ENCODE assay signal across 7 cellular contexts in genomic region chr6:89828988-89829590, GRCh38. TPM values are rescaled to one million over a fixed set of nuclear protein-coding genes. Genes with fewer than 3 reads are reported as not detected.
DNase-seq lines count a peak whose midpoint lies in the region; ATAC-seq and TF ChIP-seq lines count a peak whose summit lies in the region.

No MANE protein-coding gene starts in this region.

- POLR2A ChIA-PET in activated B cell treated with CpG ODN at 0.5 μM for 24 hours (lab: Charles Lee), result interaction anchor here (0.5 to 4.0 kb wide), 17 partner anchors 8 to 957 kb away, joined by 3 to 87 read pairs (median 4); partner anchors contain the start of genes LYRM2, MDN1, PNRC1 and RNGTT

- no peaks in the 10 kb centered on the region for H4K20me1 ChIP-seq in GM23248 (ENCODE audit: insufficient read depth)
- H4K20me1 ChIP-seq in KMS-11 (ENCODE audit: insufficient read depth), result no peaks in the 10 kb centered on the region
- H4K20me1 ChIP-seq in fibroblast of lung (ENCODE audit: control insufficient read depth, extremely low read depth, insufficient read depth, low read length), result no peaks in the 10 kb centered on the region

- TF ChIP-seq CTCF in KMS-11 (conservative IDR thresholded peaks at IDR 0.05; ENCODE audit: low read depth, low read length) (no peak), activated B cell treated with CpG ODN at 0.5 μM for 24 hours (IDR thresholded peaks at IDR 0.05) (no peak), fibroblast of lung (conservative IDR thresholded peaks at IDR 0.05 in 1 of 2, IDR thresholded peaks at IDR 0.05 in 1 of 2; ENCODE audit: low read depth in 1 of 2, low read length in 2 of 2) (no peak), osteocyte (IDR thresholded peaks at IDR 0.05) (no peak)

- H3K36me3 Mint-ChIP-seq in activated B cell treated with CpG ODN at 0.5 μM for 24 hours (ENCODE audit: low read depth) (peaks cover 26% of the 10 kb centered on the region), osteocyte (ENCODE audit: unreplicated experiment) (peaks cover 11% of the 10 kb centered on the region)

- peaks cover 5% of the 10 kb centered on the region; the same call in 1 of the 2 replicates for H3F3A ChIP-seq in GM23248 (ENCODE audit: insufficient read depth)

- DNase-seq in GM23248 (peak; percentile 54), activated B cell treated with CpG ODN at 0.5 μM for 24 hours (no peak), fibroblast of lung (ENCODE audit: low read depth in 2 of 2) (no peak), osteocyte (ENCODE audit: extremely low spot score, unreplicated experiment) (no peak)
- DNase-seq in effector CD8-positive, alpha-beta T cell (lab: John Stamatoyannopoulos, UW), result no peak

- H3K27ac Mint-ChIP-seq in activated B cell treated with CpG ODN at 0.5 μM for 24 hours (peak overlapping the region; percentile 96), osteocyte (ENCODE audit: unreplicated experiment) (peak overlapping the region; percentile 94)

- intact Hi-C loops in activated B cell treated with CpG ODN at 0.5 μM for 24 hours (cut with micrococcal nuclease), result loop anchor here (1.0 to 10.0 kb wide), 10 partner anchors 10 to 867 kb away; partner anchors contain the start of genes LYRM2, MAP3K7, MDN1 and RNGTT

- H3K9me3 ChIP-seq in GM23248 (ENCODE audit: low read depth) (no peaks in the 10 kb centered on the region), fibroblast of lung (ENCODE audit: control insufficient read depth, insufficient read depth, low read depth, low read length) (no peaks in the 10 kb centered on the region)

- H3K27ac ChIP-seq in GM23248, result peak overlapping the region; percentile 36
- H3K27ac ChIP-seq in KMS-11, result peak overlapping the region; percentile 78
- H3K27ac ChIP-seq in fibroblast of lung (ENCODE audit: insufficient read depth, low read length), result peak overlapping the region; percentile 48

- peak overlapping the region; percentile 81 for H3K4me3 ChIP-seq in GM23248
- no peak overlapping the region for H3K4me3 ChIP-seq in KMS-11 (IDR thresholded peaks at IDR 0.05; ENCODE audit: insufficient read depth, low read depth, low read length)
- H3K4me3 ChIP-seq in fibroblast of lung (replicated peaks in 1 of 4; ENCODE audit: control extremely low read depth in 1 of 4, insufficient read depth in 1 of 4, low read depth in 3 of 4, low read length in 4 of 4), result peak overlapping the region; percentile 67 to 97 (median 80)

- CTCF ChIA-PET in activated B cell treated with CpG ODN at 0.5 μM for 24 hours (lab: Charles Lee), result interaction anchor here (0.7 to 1.7 kb wide), 4 partner anchors 9 to 650 kb away, joined by 4 to 16 read pairs (median 4); partner anchors contain the start of gene MDN1

- H2AFZ ChIP-seq in GM23248 (peak overlapping the region; percentile 97), KMS-11 (ENCODE audit: low read depth) (peak overlapping the region; percentile 82), fibroblast of lung (ENCODE audit: low read length) (peak overlapping the region; percentile 96)

- H3K4me1 Mint-ChIP-seq in activated B cell treated with CpG ODN at 0.5 μM for 24 hours, result peaks cover 32% of the 10 kb centered on the region
- peaks cover 13% of the 10 kb centered on the region for H3K4me1 Mint-ChIP-seq in osteocyte (ENCODE audit: unreplicated experiment)

- H3K4me3 Mint-ChIP-seq in activated B cell treated with CpG ODN at 0.5 μM for 24 hours (peak overlapping the region; percentile 99), osteocyte (ENCODE audit: unreplicated experiment) (peak overlapping the region; percentile 99)

- H3K4me2 ChIP-seq in GM23248 (ENCODE audit: unreplicated experiment) (peak overlapping the region; percentile 92), KMS-11 (peak overlapping the region; percentile 68), fibroblast of lung (ENCODE audit: extremely low read depth, insufficient read depth, low read length) (peak overlapping the region; percentile 69)

- H3K9me2 ChIP-seq in GM23248 (ENCODE audit: insufficient read depth), result no peaks in the 10 kb centered on the region

- no peaks in the 10 kb centered on the region for H3K9me3 Mint-ChIP-seq in activated B cell treated with CpG ODN at 0.5 μM for 24 hours
- H3K9me3 Mint-ChIP-seq in osteocyte (ENCODE audit: unreplicated experiment), result no peaks in the 10 kb centered on the region

- in situ Hi-C loops in GM23248 (cut with MboI), result no loop called here

- peaks cover 43% of the 10 kb centered on the region for H3K79me2 ChIP-seq in GM23248 (ENCODE audit: insufficient read depth)
- H3K79me2 ChIP-seq in KMS-11 (ENCODE audit: insufficient read depth, low read depth), result peaks cover 16% of the 10 kb centered on the region
- peaks cover 22% of the 10 kb centered on the region for H3K79me2 ChIP-seq in fibroblast of lung (ENCODE audit: control insufficient read depth, insufficient read depth, low read length)

- H3K27me3 Mint-ChIP-seq in activated B cell treated with CpG ODN at 0.5 μM for 24 hours (no peaks in the 10 kb centered on the region), osteocyte (ENCODE audit: unreplicated experiment) (no peaks in the 10 kb centered on the region)

- 0 out of 2 replicates have a peak, but pooled peaks cover 6% of the 10 kb centered on the region for H3K36me3 ChIP-seq in GM23248 (ENCODE audit: low read depth)
- H3K36me3 ChIP-seq in KMS-11 (ENCODE audit: insufficient read depth), result no peaks in the 10 kb centered on the region
- H3K36me3 ChIP-seq in fibroblast of lung (ENCODE audit: control insufficient read depth, insufficient read depth, low read length), result peaks cover 4% of the 10 kb centered on the region

- peaks cover 9% of the 10 kb centered on the region for H3K4me1 ChIP-seq in GM23248 (ENCODE audit: insufficient read depth)
- H3K4me1 ChIP-seq in KMS-11 (ENCODE audit: low read depth, poor library complexity, severe bottlenecking), result peaks cover 7% of the 10 kb centered on the region
- no peaks in the 10 kb centered on the region for H3K4me1 ChIP-seq in fibroblast of lung (ENCODE audit: control insufficient read depth, extremely low read depth, insufficient read depth, low read length)

- ATAC-seq in GM18499 (IDR thresholded peaks at IDR 0.05; ENCODE audit: insufficient read depth, unreplicated experiment), result peak; percentile 30
- peak; percentile 23 for ATAC-seq in activated B cell treated with CpG ODN at 0.5 μM for 24 hours (ENCODE audit: low read depth)

- peak overlapping the region; percentile 74 for H3K9ac ChIP-seq in GM23248
- peak overlapping the region; percentile 67 for H3K9ac ChIP-seq in KMS-11
- peak overlapping the region; percentile 52 for H3K9ac ChIP-seq in fibroblast of lung (ENCODE audit: insufficient read depth, low read length)

- 0 to 3% methylated on average over 22 of the region's 22 CpGs for WGBS in GM23248 (ENCODE audit: low coverage in 1 of 2, low lambda C conversion rate in 2 of 2, missing lambda C conversion rate in 2 of 2), 2 experiments

- H3K27me3 ChIP-seq in GM23248 (replicated peaks; ENCODE audit: insufficient read depth) (no peaks in the 10 kb centered on the region), KMS-11 (ENCODE audit: insufficient read depth, low read depth) (no peaks in the 10 kb centered on the region), fibroblast of lung (ENCODE audit: control insufficient read depth, insufficient read depth, low read length) (no peaks in the 10 kb centered on the region)

RNA-seq across cellular contexts. Expression of gene CASP8AP2, which starts 0.6 kb away (rescaled TPM):
- total RNA-seq in GM23248 (2014; rRNA removed; shearing (Covaris generic)), result 8.5 and 9.3 TPM in 2 replicates
- polyA plus RNA-seq in GM23248 (2016; fragmentation: Nextera tagmentation; extraction: Ambion mirVana), result 16.5 and 20.4 TPM in 2 replicates
- total RNA-seq in activated B cell treated with CpG ODN at 0.5 μM for 24 hours, result 17.1 and 17.8 TPM in 2 replicates
- 12.8 and 13.4 TPM in 2 replicates for total RNA-seq in fibroblast of lung
- polyA plus RNA-seq in fibroblast of lung, result 9.5 and 10.8 TPM in 2 replicates
- polyA plus RNA-seq in fibroblast of lung (2012), result 5.9 and 7.2 TPM in 2 replicates
- 2.3 and 2.7 TPM in 2 replicates for polyA minus RNA-seq in fibroblast of lung (ENCODE audit: low replicate concordance)
- 15.0 and 15.2 TPM in 2 replicates for total RNA-seq in osteocyte

RNA-seq across cellular contexts. Expression of gene MDN1, which starts 9.5 kb away (rescaled TPM):
- total RNA-seq in GM23248 (2014; rRNA removed; shearing (Covaris generic)), result 14.9 and 16.9 TPM in 2 replicates
- 5.7 and 6.2 TPM in 2 replicates for polyA plus RNA-seq in GM23248 (2016; fragmentation: Nextera tagmentation; extraction: Ambion mirVana)
- total RNA-seq in activated B cell treated with CpG ODN at 0.5 μM for 24 hours, result 59.8 and 65.4 TPM in 2 replicates
- 20.3 and 23.5 TPM in 2 replicates for total RNA-seq in fibroblast of lung
- polyA plus RNA-seq in fibroblast of lung, result 5.9 and 7.2 TPM in 2 replicates
- 10.0 and 12.0 TPM in 2 replicates for polyA plus RNA-seq in fibroblast of lung (2012)
- polyA minus RNA-seq in fibroblast of lung (ENCODE audit: low replicate concordance), result 14.2 and 24.3 TPM in 2 replicates
- total RNA-seq in osteocyte, result 30.8 and 33.4 TPM in 2 replicates
